Comparison of ENCODE assay signal across 27 cellular contexts in the genomic region with DNA sequence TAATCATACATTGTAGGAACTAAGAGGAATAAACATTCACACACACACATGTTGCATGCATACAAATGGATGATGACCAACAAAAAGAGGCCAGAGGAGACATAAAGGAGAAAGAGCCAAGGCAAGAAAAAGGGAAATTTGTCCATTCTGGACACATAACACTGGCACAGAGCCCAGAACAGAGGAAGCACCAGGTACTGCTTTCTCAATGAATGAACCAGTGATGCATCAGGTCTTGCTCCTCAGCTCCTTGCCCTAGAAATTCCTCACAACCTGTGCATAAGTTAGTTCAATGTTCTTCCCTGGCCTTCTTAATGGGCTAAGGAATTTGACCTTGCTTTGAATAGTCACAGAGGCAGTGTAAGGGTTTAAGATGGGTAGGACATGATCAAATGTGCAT.
"Had no signal": no experiment of that assay in that cellular context is flagged by ENCODE, and none has a peak within 500 bp of the region (broad histone marks: within the 10 kb centered on the region; RNA-seq: fewer than 3 reads in every experiment).

No MANE protein-coding gene starts in this region.

- H3K9me3 Mint-ChIP-seq: activated B cell treated with CpG ODN at 0.5 μM for 24 hours; activated naive CD8-positive, alpha-beta T cell treated with anti-CD3 and anti-CD28 coated beads, Interleukin-2, amount 10 ng/mL, durations not matched to agents 7 days and 5 days; activated T-cell treated with anti-CD3 and anti-CD28 coated beads, Interleukin-2, amount 50 U/mL, for 24 hours; stimulated activated effector memory CD8-positive, alpha-beta T cell treated with anti-CD3 and anti-CD28 coated beads, Interleukin-12 subunit alpha, Interleukin-12 subunit beta, amount 100 ng/mL, for 72 hours; stimulated activated naive CD8-positive, alpha-beta T cell treated with anti-CD3 and anti-CD28 coated beads, Interleukin-15, amount 100 ng/mL, for 72 hours had no signal

- H3K9me3 ChIP-seq: ovary, prostate gland, vagina had no signal

- H3K4me1 ChIP-seq: prostate gland had no signal

- H3K27me3 Mint-ChIP-seq: activated B cell treated with CpG ODN at 0.5 μM for 24 hours; activated T-cell treated with anti-CD3 and anti-CD28 coated beads, Interleukin-2, amount 50 U/mL, for 24 hours; stimulated activated naive CD8-positive, alpha-beta T cell treated with anti-CD3 and anti-CD28 coated beads, Interleukin-15, amount 100 ng/mL, for 72 hours; type B pancreatic cell had no signal

- H3K27ac Mint-ChIP-seq: activated B cell treated with CpG ODN at 0.5 μM for 24 hours; activated CD4-positive, alpha-beta T cell treated with anti-CD3 and anti-CD28 coated beads for 36 hours; activated naive CD8-positive, alpha-beta T cell treated with anti-CD3 and anti-CD28 coated beads, Interleukin-2, amount 10 ng/mL, durations not matched to agents 7 days and 5 days; activated T-cell treated with anti-CD3 and anti-CD28 coated beads, Interleukin-2, amount 50 U/mL, for 24 hours; immature natural killer cell; natural killer cell; stimulated activated effector memory CD8-positive, alpha-beta T cell treated with anti-CD3 and anti-CD28 coated beads, Interleukin-12 subunit alpha, Interleukin-12 subunit beta, amount 100 ng/mL, for 72 hours; stimulated activated naive CD8-positive, alpha-beta T cell treated with anti-CD3 and anti-CD28 coated beads, Interleukin-15, amount 100 ng/mL, for 72 hours; T-helper 17 cell; type B pancreatic cell had no signal

- FAIRE-seq: endometrium, small intestine had no signal

- H3K27me3 ChIP-seq: hepatocyte, ovary, vagina had no signal

- H3K4me1 Mint-ChIP-seq: activated B cell treated with CpG ODN at 0.5 μM for 24 hours; activated CD4-positive, alpha-beta T cell treated with anti-CD3 and anti-CD28 coated beads for 36 hours; activated naive CD8-positive, alpha-beta T cell treated with anti-CD3 and anti-CD28 coated beads, Interleukin-2, amount 10 ng/mL, durations not matched to agents 7 days and 5 days; immature natural killer cell; natural killer cell; stimulated activated effector memory CD8-positive, alpha-beta T cell treated with anti-CD3 and anti-CD28 coated beads, Interleukin-12 subunit alpha, Interleukin-12 subunit beta, amount 100 ng/mL, for 72 hours; stimulated activated naive CD8-positive, alpha-beta T cell treated with anti-CD3 and anti-CD28 coated beads, Interleukin-15, amount 100 ng/mL, for 72 hours; T-helper 17 cell had no signal

- H3K4me3 Mint-ChIP-seq: activated B cell treated with CpG ODN at 0.5 μM for 24 hours; activated CD4-positive, alpha-beta T cell treated with anti-CD3 and anti-CD28 coated beads for 36 hours; activated naive CD8-positive, alpha-beta T cell treated with anti-CD3 and anti-CD28 coated beads, Interleukin-2, amount 10 ng/mL, durations not matched to agents 7 days and 5 days; activated T-cell treated with anti-CD3 and anti-CD28 coated beads, Interleukin-2, amount 50 U/mL, for 24 hours; immature natural killer cell; natural killer cell; stimulated activated effector memory CD8-positive, alpha-beta T cell treated with anti-CD3 and anti-CD28 coated beads, Interleukin-12 subunit alpha, Interleukin-12 subunit beta, amount 100 ng/mL, for 72 hours; stimulated activated naive CD8-positive, alpha-beta T cell treated with anti-CD3 and anti-CD28 coated beads, Interleukin-15, amount 100 ng/mL, for 72 hours; T-helper 17 cell; type B pancreatic cell had no signal

- H3K27ac ChIP-seq: hepatocyte, ovary, prostate gland, vagina had no signal

- H3K79me2 ChIP-seq: hepatocyte had no signal

- H3K36me3 ChIP-seq: ovary, prostate gland, vagina had no signal

- H2AFZ ChIP-seq: hepatocyte had no signal

- H3K4me2 ChIP-seq: hepatocyte had no signal

- H3K4me3 ChIP-seq: hepatocyte, ovary, prostate gland, vagina had no signal

- DNase-seq: activated B cell treated with CpG ODN at 0.5 μM for 24 hours; activated CD4-positive, alpha-beta T cell treated with anti-CD3 and anti-CD28 coated beads for 36 hours; activated CD4-positive, alpha-beta T cell treated with anti-CD3 and anti-CD28 coated beads, Interleukin-2, amount 50 U/mL, for 4 hours; activated CD8-positive, alpha-beta memory T cell treated with anti-CD3 and anti-CD28 coated beads for 24 hours; activated CD8-positive, alpha-beta memory T cell treated with anti-CD3 and anti-CD28 coated beads, Interleukin-2, amount 50 U/mL, for 4 hours; activated naive CD4-positive, alpha-beta T cell treated with Interleukin-2 at 50 U/mL for 16 hours; activated naive CD8-positive, alpha-beta T cell treated with anti-CD3 and anti-CD28 coated beads, Interleukin-2, amount 10 ng/mL, durations not matched to agents 7 days and 5 days; activated T-cell treated with anti-CD3 and anti-CD28 coated beads, Interleukin-2, amount 50 U/mL, for 24 hours; amygdala; effector CD4-positive, alpha-beta T cell; erythroblast; foreskin melanocyte; immature natural killer cell; midbrain; natural killer cell; ovary; right cardiac atrium; small intestine; stimulated activated CD4-positive, alpha-beta T cell treated with anti-CD3 and anti-CD28 coated beads, Interleukin-2, amount 100 ng/mL, for 24 hours; stimulated activated naive CD8-positive, alpha-beta T cell treated with anti-CD3 and anti-CD28 coated beads, Interleukin-15, amount 100 ng/mL, for 72 hours; T-helper 17 cell had no signal

- H3K36me3 Mint-ChIP-seq: activated naive CD8-positive, alpha-beta T cell treated with anti-CD3 and anti-CD28 coated beads, Interleukin-2, amount 10 ng/mL, durations not matched to agents 7 days and 5 days; immature natural killer cell; natural killer cell; stimulated activated effector memory CD8-positive, alpha-beta T cell treated with anti-CD3 and anti-CD28 coated beads, Interleukin-12 subunit alpha, Interleukin-12 subunit beta, amount 100 ng/mL, for 72 hours; type B pancreatic cell had no signal

- ATAC-seq: activated CD4-positive, alpha-beta T cell treated with anti-CD3 and anti-CD28 coated beads for 36 hours; natural killer cell; stimulated activated naive CD8-positive, alpha-beta T cell treated with anti-CD3 and anti-CD28 coated beads, Interleukin-15, amount 100 ng/mL, for 72 hours; T-helper 17 cell had no signal
